ENCODE assay signal across 19 cellular contexts in the genomic region with DNA sequence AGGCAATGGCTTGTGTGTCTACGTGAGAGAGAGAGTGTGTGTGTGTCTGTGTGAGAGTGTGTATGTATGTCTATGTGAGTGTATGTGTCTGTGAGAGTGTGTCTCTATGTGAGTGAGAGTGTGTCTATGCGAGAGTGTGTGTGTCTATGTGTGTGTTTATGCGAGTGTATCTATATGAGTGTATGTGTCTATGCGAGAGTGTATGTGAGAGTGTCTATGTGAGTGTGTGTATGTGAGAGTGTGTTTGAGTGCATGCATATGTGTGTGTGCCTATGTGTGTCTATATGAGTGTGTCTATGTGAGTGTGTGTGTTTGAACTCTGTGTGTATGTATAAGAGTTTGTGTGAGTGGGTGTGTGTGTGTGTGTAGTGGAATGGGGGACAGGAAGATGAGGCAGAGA. TPM values are rescaled to one million over a fixed set of nuclear protein-coding genes. Genes with fewer than 3 reads are reported as not detected.
DNase-seq lines count a peak whose midpoint lies in the region; ATAC-seq and TF ChIP-seq lines count a peak whose summit lies in the region.
"Had no signal": no experiment of that assay in that cellular context is flagged by ENCODE, and none has a peak within 500 bp of the region (broad histone marks: within the 10 kb centered on the region; RNA-seq: fewer than 3 reads in every experiment).

No MANE protein-coding gene starts in this region.

- no peak for ATAC-seq in activated CD8-positive, alpha-beta memory T cell treated with anti-CD3 and anti-CD28 coated beads, Interleukin-2, amount 10 ng/mL, durations not matched to agents 7 days and 5 days
- ATAC-seq in activated CD8-positive, alpha-beta T cell treated with anti-CD3 and anti-CD28 coated beads for 36 hours: peak; percentile 19
- ATAC-seq in natural killer cell: peak in 2 of 3 donors; percentile 38 to 47
- ATAC-seq in HG02973 (IDR thresholded peaks at IDR 0.05; ENCODE audit: unreplicated experiment): no peak

- no peak for TF ChIP-seq CTCF in activated CD8-positive, alpha-beta T cell treated with anti-CD3 and anti-CD28 coated beads for 36 hours (IDR thresholded peaks at IDR 0.05)
- TF ChIP-seq CTCF in natural killer cell (IDR thresholded peaks at IDR 0.05) (no peak), tibial nerve (IDR thresholded peaks at IDR 0.05) (no peak)

- peaks cover 0 to 6% (median under 1%) of the 10 kb centered on the region in 4 donors for H3K4me1 ChIP-seq in tibial nerve

- H3K4me1 Mint-ChIP-seq in activated CD8-positive, alpha-beta memory T cell treated with anti-CD3 and anti-CD28 coated beads, Interleukin-2, amount 10 ng/mL, durations not matched to agents 7 days and 5 days: peaks cover 24% of the 10 kb centered on the region
- peaks cover 12% of the 10 kb centered on the region for H3K4me1 Mint-ChIP-seq in activated CD8-positive, alpha-beta T cell treated with anti-CD3 and anti-CD28 coated beads for 36 hours (ENCODE audit: low read depth)
- peaks cover 19 to 27% of the 10 kb centered on the region in 2 donors for H3K4me1 Mint-ChIP-seq in natural killer cell

- POLR2A ChIA-PET in activated CD8-positive, alpha-beta T cell treated with anti-CD3 and anti-CD28 coated beads for 36 hours (lab: Charles Lee): no interaction called here

- H3K36me3 ChIP-seq in tibial nerve: no peaks in the 10 kb centered on the region

- peak; percentile 13 for DNase-seq in activated CD8-positive, alpha-beta memory T cell treated with anti-CD3 and anti-CD28 coated beads for 24 hours
- no peak for DNase-seq in activated CD8-positive, alpha-beta memory T cell treated with anti-CD3 and anti-CD28 coated beads, Interleukin-2, amount 10 ng/mL, durations not matched to agents 7 days and 5 days
- DNase-seq in activated CD8-positive, alpha-beta T cell treated with anti-CD3 and anti-CD28 coated beads for 36 hours: no peak
- no peak for DNase-seq in natural killer cell
- no peak for DNase-seq in cardiac septum (ENCODE audit: low spot score)
- no peak for DNase-seq in NCI-H748 treated with DMSO at 0.1 percent for 48 hours (lab: John Stamatoyannopoulos, UW)
- no peak for DNase-seq in tibial nerve (ENCODE audit: low spot score in 2 of 2)
- DNase-seq: 8988T; CD4-positive, alpha-beta memory T cell; KG1; NCI-H1092; NCI-H1694; NCI-H2107; NCI-H226; NCI-H524 treated with DMSO at 0.1 percent for 48 hours; Right ventricle myocardium superior had no signal

- H3K9me3 Mint-ChIP-seq in activated CD8-positive, alpha-beta memory T cell treated with anti-CD3 and anti-CD28 coated beads, Interleukin-2, amount 10 ng/mL, durations not matched to agents 7 days and 5 days (ENCODE audit: low read depth): peaks cover 1% of the 10 kb centered on the region
- no peaks in the 10 kb centered on the region for H3K9me3 Mint-ChIP-seq in activated CD8-positive, alpha-beta T cell treated with anti-CD3 and anti-CD28 coated beads for 36 hours
- no peaks in the 10 kb centered on the region for H3K9me3 Mint-ChIP-seq in natural killer cell

- H3K9me3 ChIP-seq in tibial nerve: no peaks in the 10 kb centered on the region

- CTCF ChIA-PET in activated CD8-positive, alpha-beta memory T cell treated with anti-CD3 and anti-CD28 coated beads, Interleukin-2, amount 10 ng/mL, durations not matched to agents 7 days and 5 days (lab: Charles Lee): interaction anchor here (1.3 to 9.6 kb wide), 4 partner anchors 9 to 51 kb away, joined by 3 to 189 read pairs (median 4); a partner anchor contains a TSS
- CTCF ChIA-PET in activated CD8-positive, alpha-beta T cell treated with anti-CD3 and anti-CD28 coated beads for 36 hours (lab: Charles Lee): interaction anchor here (1.1 to 9.7 kb wide), 3 partner anchors 23 to 497 kb away, joined by 3 to 134 read pairs (median 3); no protein-coding TSS in a partner anchor

- no peak for TF ChIP-seq POLR2A in tibial nerve (IDR thresholded peaks at IDR 0.05)

- intact Hi-C loops in activated CD8-positive, alpha-beta T cell treated with anti-CD3 and anti-CD28 coated beads for 36 hours (cut with micrococcal nuclease): no loop called here
- intact Hi-C loops in natural killer cell (cut with micrococcal nuclease): no loop called here
- intact Hi-C loops in cardiac septum (cut with DNase I): no loop called here

- 90% methylated on average over 4 of the region's 4 CpGs for WGBS in tibial nerve, 2 donors

- peaks cover 26% of the 10 kb centered on the region for H3K27me3 Mint-ChIP-seq in activated CD8-positive, alpha-beta memory T cell treated with anti-CD3 and anti-CD28 coated beads, Interleukin-2, amount 10 ng/mL, durations not matched to agents 7 days and 5 days
- H3K27me3 Mint-ChIP-seq in activated CD8-positive, alpha-beta T cell treated with anti-CD3 and anti-CD28 coated beads for 36 hours: peaks cover 2% of the 10 kb centered on the region
- H3K27me3 Mint-ChIP-seq in natural killer cell (ENCODE audit: low read depth in 2 of 2): no peaks in the 10 kb centered on the region

- TF ChIP-seq EP300 in tibial nerve (IDR thresholded peaks at IDR 0.05): no peak

- H3K27me3 ChIP-seq in tibial nerve: no peaks in the 10 kb centered on the region

- no peak overlapping the region for H3K27ac Mint-ChIP-seq in activated CD8-positive, alpha-beta memory T cell treated with anti-CD3 and anti-CD28 coated beads, Interleukin-2, amount 10 ng/mL, durations not matched to agents 7 days and 5 days
- no peak overlapping the region for H3K27ac Mint-ChIP-seq in activated CD8-positive, alpha-beta T cell treated with anti-CD3 and anti-CD28 coated beads for 36 hours
- no peak overlapping the region for H3K27ac Mint-ChIP-seq in natural killer cell
- H3K27ac Mint-ChIP-seq: CD4-positive, alpha-beta memory T cell had no signal

- no peak overlapping the region for H3K4me3 ChIP-seq in tibial nerve
- H3K4me3 ChIP-seq: SK-N-MC had no signal

- H3K4me3 Mint-ChIP-seq in activated CD8-positive, alpha-beta memory T cell treated with anti-CD3 and anti-CD28 coated beads, Interleukin-2, amount 10 ng/mL, durations not matched to agents 7 days and 5 days: no peak overlapping the region
- H3K4me3 Mint-ChIP-seq in activated CD8-positive, alpha-beta T cell treated with anti-CD3 and anti-CD28 coated beads for 36 hours: no peak overlapping the region
- no peak overlapping the region for H3K4me3 Mint-ChIP-seq in natural killer cell
- H3K4me3 Mint-ChIP-seq: CD4-positive, alpha-beta memory T cell had no signal

- peaks cover 7% of the 10 kb centered on the region for H3K36me3 Mint-ChIP-seq in activated CD8-positive, alpha-beta memory T cell treated with anti-CD3 and anti-CD28 coated beads, Interleukin-2, amount 10 ng/mL, durations not matched to agents 7 days and 5 days
- H3K36me3 Mint-ChIP-seq in activated CD8-positive, alpha-beta T cell treated with anti-CD3 and anti-CD28 coated beads for 36 hours (ENCODE audit: low read depth): no peaks in the 10 kb centered on the region
- H3K36me3 Mint-ChIP-seq in natural killer cell: no peaks in the 10 kb centered on the region
- H3K36me3 Mint-ChIP-seq: CD4-positive, alpha-beta memory T cell had no signal

- no peak overlapping the region for H3K27ac ChIP-seq in tibial nerve
- H3K27ac ChIP-seq: SK-N-MC had no signal

RNA-seq across cellular contexts. Expression of a gene that starts 9.8 kb away (rescaled TPM):
- 1,000 to 10,000 TPM in 1 of 2 experiments, 100 to 1,000 TPM in 1; 364 to 1,915 TPM for total RNA-seq in activated CD8-positive, alpha-beta memory T cell treated with anti-CD3 and anti-CD28 coated beads, Interleukin-2, amount 10 ng/mL, durations not matched to agents 7 days and 5 days
- 10 to 100 TPM; 46.7 to 52.6 TPM for total RNA-seq in activated CD8-positive, alpha-beta T cell treated with anti-CD3 and anti-CD28 coated beads for 36 hours
- total RNA-seq in natural killer cell (1,000 to 10,000 TPM; 4,938 to 8,199 (median 6,542) TPM), cardiac septum (2.3 TPM), tibial nerve (1 to 10 TPM in 1 of 4 donors, under 1 TPM in 2, not detected in 1; 0.63 to 4.2 (median 0.98) TPM)
- total RNA-seq: MCF 10A had no signal

RNA-seq across cellular contexts. Expression of a gene that starts 16.4 kb away (rescaled TPM):
- total RNA-seq in activated CD8-positive, alpha-beta memory T cell treated with anti-CD3 and anti-CD28 coated beads, Interleukin-2, amount 10 ng/mL, durations not matched to agents 7 days and 5 days: not detected
- total RNA-seq in activated CD8-positive, alpha-beta T cell treated with anti-CD3 and anti-CD28 coated beads for 36 hours: not detected
- total RNA-seq in natural killer cell (not detected), cardiac septum (not detected), tibial nerve (not detected)
- total RNA-seq: CD4-positive, alpha-beta memory T cell had no signal

Comparison
In these comparisons a context has a peak if more than half of its experiments do, and no peak if none do; other contexts are left out.
1. ATAC-seq: peak in activated CD8-positive, alpha-beta T cell treated with anti-CD3 and anti-CD28 coated beads for 36 hours (single experiment) and natural killer cell (2 of 3); none in activated CD8-positive, alpha-beta memory T cell treated with anti-CD3 and anti-CD28 coated beads, Interleukin-2, amount 10 ng/mL, durations not matched to agents 7 days and 5 days (single experiment) and HG02973 (single experiment).
2. RNA of a gene that starts 9.8 kb away (total RNA-seq): 4,938 to 8,199 TPM in natural killer cell, 364 to 1,915 TPM in activated CD8-positive, alpha-beta memory T cell treated with anti-CD3 and anti-CD28 coated beads, Interleukin-2, amount 10 ng/mL, durations not matched to agents 7 days and 5 days and 46.7 to 52.6 TPM in activated CD8-positive, alpha-beta T cell treated with anti-CD3 and anti-CD28 coated beads for 36 hours; 2.3 TPM in cardiac septum (single experiment) and 0.63 to 4.2 TPM in tibial nerve; every median in the first group is over 4 times any median in the second.